ENCODE assay signal across 26 cellular contexts in the genomic region with DNA sequence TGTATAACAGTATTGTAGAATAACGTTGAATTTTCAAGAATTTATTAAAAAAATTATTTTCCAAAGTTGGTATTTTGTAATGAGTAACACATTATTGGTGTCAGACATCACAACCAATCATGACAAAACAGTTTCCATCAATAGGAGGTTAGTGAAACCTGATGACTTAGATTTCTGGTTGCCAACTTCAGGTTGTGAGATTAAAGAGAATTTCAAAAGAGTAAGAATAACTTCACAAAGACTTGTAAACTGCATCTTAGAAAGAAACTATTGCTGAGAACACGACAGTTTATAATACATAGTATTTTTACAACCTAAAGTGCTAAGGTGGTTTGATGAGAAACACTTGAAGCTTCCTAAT.
"Had no signal": no experiment of that assay in that cellular context is flagged by ENCODE, and none has a peak within 500 bp of the region (broad histone marks: within the 10 kb centered on the region; RNA-seq: fewer than 3 reads in every experiment).

No MANE protein-coding gene starts in this region.

- H3K27ac Mint-ChIP-seq: nephron; neural progenitor cell; progenitor cell of endocrine pancreas; stimulated activated effector memory CD8-positive, alpha-beta T cell treated with anti-CD3 and anti-CD28 coated beads, Interleukin-12 subunit alpha, Interleukin-12 subunit beta, amount 100 ng/mL, for 72 hours; stimulated activated naive B cell treated with anti-CD40 and anti-IgM and Interleukin-4, amounts not matched to agents 10 μg/mL and 1 μg/mL and 100 μg/mL, for 72 hours; stimulated activated naive CD8-positive, alpha-beta T cell treated with anti-CD3 and anti-CD28 coated beads, Interleukin-15, Interleukin-2, amounts not matched to agents 100 ng/mL and 50 ng/mL, for 24 hours had no signal

- DNase-seq: occipital lobe; ovary; posterior cingulate gyrus; psoas muscle; right cardiac atrium; right lobe of liver; sigmoid colon; stimulated activated CD4-positive, alpha-beta T cell treated with anti-CD3 and anti-CD28 coated beads, Interleukin-15, amount 100 ng/mL, for 24 hours; stimulated activated CD4-positive, alpha-beta T cell treated with anti-CD3 and anti-CD28 coated beads, Interleukin-2, amount 100 ng/mL, for 24 hours; stimulated activated CD4-positive, alpha-beta T cell treated with anti-CD3 and anti-CD28 coated beads, Interleukin-2, amount 100 ng/mL, for 48 hours; stimulated activated CD4-positive, alpha-beta T cell treated with anti-CD3 and anti-CD28 coated beads, Interleukin-4, amount 100 ng/mL, for 24 hours; stimulated activated naive B cell treated with anti-CD40 and anti-IgM and Interleukin-4, amounts not matched to agents 10 μg/mL and 1 μg/mL and 100 μg/mL, for 72 hours; stimulated activated naive CD4-positive, alpha-beta T cell treated with Interleukin-2 at 50 U/mL for 16 hours; stomach; thyroid gland; trophoblast cell; upper lobe of left lung had no signal

- H3K79me2 ChIP-seq: parathyroid adenoma had no signal

- H3K27me3 Mint-ChIP-seq: progenitor cell of endocrine pancreas; stimulated activated naive B cell treated with anti-CD40 and anti-IgM and Interleukin-4, amounts not matched to agents 10 μg/mL and 1 μg/mL and 100 μg/mL, for 72 hours; stimulated activated naive CD8-positive, alpha-beta T cell treated with anti-CD3 and anti-CD28 coated beads, Interleukin-15, Interleukin-2, amounts not matched to agents 100 ng/mL and 50 ng/mL, for 24 hours had no signal

- H3K4me1 Mint-ChIP-seq: neural progenitor cell; stimulated activated effector memory CD8-positive, alpha-beta T cell treated with anti-CD3 and anti-CD28 coated beads, Interleukin-12 subunit alpha, Interleukin-12 subunit beta, amount 100 ng/mL, for 72 hours had no signal

- H3K27ac ChIP-seq: neural progenitor cell, ovary, parathyroid adenoma, psoas muscle, right lobe of liver, sigmoid colon, stomach, thoracic aorta, thyroid gland, tibial nerve, upper lobe of left lung, vagina had no signal

- H3K4me3 ChIP-seq: neural progenitor cell, ovary, psoas muscle, right lobe of liver, sigmoid colon, stomach, thoracic aorta, thyroid gland, tibial nerve, upper lobe of left lung, vagina had no signal

- H2AFZ ChIP-seq: neural progenitor cell, parathyroid adenoma had no signal

- H3K4me1 ChIP-seq: neural progenitor cell, parathyroid adenoma, psoas muscle, right lobe of liver, sigmoid colon, stomach, thyroid gland, tibial nerve, upper lobe of left lung, vagina had no signal

- H3K4me2 ChIP-seq: neural progenitor cell had no signal

- H3K36me3 Mint-ChIP-seq: neural progenitor cell; stimulated activated effector memory CD8-positive, alpha-beta T cell treated with anti-CD3 and anti-CD28 coated beads, Interleukin-12 subunit alpha, Interleukin-12 subunit beta, amount 100 ng/mL, for 72 hours had no signal

- H3K4me3 Mint-ChIP-seq: nephron; neural progenitor cell; stimulated activated effector memory CD8-positive, alpha-beta T cell treated with anti-CD3 and anti-CD28 coated beads, Interleukin-12 subunit alpha, Interleukin-12 subunit beta, amount 100 ng/mL, for 72 hours; stimulated activated naive B cell treated with anti-CD40 and anti-IgM and Interleukin-4, amounts not matched to agents 10 μg/mL and 1 μg/mL and 100 μg/mL, for 72 hours; stimulated activated naive CD8-positive, alpha-beta T cell treated with anti-CD3 and anti-CD28 coated beads, Interleukin-15, Interleukin-2, amounts not matched to agents 100 ng/mL and 50 ng/mL, for 24 hours had no signal

- H3K9me3 Mint-ChIP-seq: nephron had no signal

- ATAC-seq: psoas muscle; right cardiac atrium; right lobe of liver; stimulated activated naive B cell treated with anti-CD40 and anti-IgM and Interleukin-4, amounts not matched to agents 10 μg/mL and 1 μg/mL and 100 μg/mL, for 72 hours had no signal

- H3K27me3 ChIP-seq: neural progenitor cell, ovary, right lobe of liver, sigmoid colon, thyroid gland, tibial nerve, upper lobe of left lung, vagina had no signal

- H3K36me3 ChIP-seq: neural progenitor cell, ovary, right lobe of liver, sigmoid colon, stomach, thoracic aorta, thyroid gland, tibial nerve, upper lobe of left lung, vagina had no signal

- H3K9me3 ChIP-seq: ovary, psoas muscle, right lobe of liver, stomach, thoracic aorta, thyroid gland, tibial nerve, upper lobe of left lung, vagina had no signal
